Comparison of ENCODE assay signal across 16 cellular contexts in genomic region chr22:24446291-24446611, GRCh38. TPM values are rescaled to one million over a fixed set of nuclear protein-coding genes. Genes with fewer than 3 reads are reported as not detected.
A peak's percentile ranks its signal among the peaks of the same experiment; 100 is the strongest.
DNase-seq lines count a peak whose midpoint lies in the region; ATAC-seq and TF ChIP-seq lines count a peak whose summit lies in the region.
"Had no signal": no experiment of that assay in that cellular context is flagged by ENCODE, and none has a peak within 500 bp of the region (broad histone marks: within the 10 kb centered on the region; RNA-seq: fewer than 3 reads in every experiment).

No MANE protein-coding gene starts in this region.

- H3K9ac ChIP-seq in neuronal stem cell (ENCODE audit: low read depth, low read length, poor library complexity) = no peak overlapping the region
- H3K9ac ChIP-seq: BLaER1 had no signal

- no peaks in the 10 kb centered on the region for H3K27me3 Mint-ChIP-seq in activated CD8-positive, alpha-beta T cell treated with anti-CD3 and anti-CD28 coated beads for 36 hours
- H3K27me3 Mint-ChIP-seq in activated CD8-positive, alpha-beta T cell treated with anti-CD3 and anti-CD28 coated beads, Interleukin-2, amount 10 ng/mL, durations not matched to agents 7 days and 5 days (ENCODE audit: low read depth) = no peaks in the 10 kb centered on the region
- no peaks in the 10 kb centered on the region for H3K27me3 Mint-ChIP-seq in activated T-helper 17 cell treated with anti-CD3 and anti-CD28 coated beads, Interleukin-2, amount 50 U/mL, for 72 hours

- H3K4me3 ChIP-seq in BE2C (ENCODE audit: low read depth, low read length) = peak overlapping the region; percentile 39
- no peak overlapping the region for H3K4me3 ChIP-seq in neuronal stem cell (ENCODE audit: low read length in 2 of 2)
- no peak overlapping the region for H3K4me3 ChIP-seq in ascending aorta
- H3K4me3 ChIP-seq: BLaER1, GM12878 had no signal

- H3K9me3 ChIP-seq in BE2C (0 out of 2 replicates have a peak, but pooled peaks cover 3% of the 10 kb centered on the region), neuronal stem cell (replicated peaks in 1 of 2; ENCODE audit: control insufficient read depth in 2 of 2, insufficient read depth in 1 of 2, low read depth in 1 of 2, low read length in 2 of 2) (no peaks in the 10 kb centered on the region), ascending aorta (no peaks in the 10 kb centered on the region)
- H3K9me3 ChIP-seq: BLaER1 had no signal

- H4K91ac ChIP-seq in neuronal stem cell (ENCODE audit: low read depth, low read length, poor library complexity) = no peak overlapping the region

- no peak overlapping the region for H3K4me2 ChIP-seq in neuronal stem cell (ENCODE audit: insufficient read depth, low read length, poor library complexity, severe bottlenecking)

- POLR2A ChIA-PET in activated CD8-positive, alpha-beta T cell treated with anti-CD3 and anti-CD28 coated beads for 36 hours (lab: Charles Lee) = interaction anchor here (0.6 to 2.0 kb wide), 4 partner anchors 10 to 1588 kb away, joined by 3 to 6 read pairs (median 4); partner anchors contain the start of gene ADORA2A
- POLR2A ChIA-PET in activated CD8-positive, alpha-beta T cell treated with anti-CD3 and anti-CD28 coated beads, Interleukin-2, amount 10 ng/mL, durations not matched to agents 7 days and 5 days (lab: Charles Lee) = no interaction called here

- H3K23ac ChIP-seq in neuronal stem cell (ENCODE audit: low read depth, low read length, poor library complexity) = no peak overlapping the region

- no peak overlapping the region for H3K14ac ChIP-seq in neuronal stem cell (ENCODE audit: low read length)

- H3K4me3 Mint-ChIP-seq in activated CD8-positive, alpha-beta T cell treated with anti-CD3 and anti-CD28 coated beads for 36 hours = no peak overlapping the region
- no peak overlapping the region for H3K4me3 Mint-ChIP-seq in activated CD8-positive, alpha-beta T cell treated with anti-CD3 and anti-CD28 coated beads, Interleukin-2, amount 10 ng/mL, durations not matched to agents 7 days and 5 days
- no peak overlapping the region for H3K4me3 Mint-ChIP-seq in activated T-helper 17 cell treated with anti-CD3 and anti-CD28 coated beads, Interleukin-2, amount 50 U/mL, for 72 hours

- H3K79me1 ChIP-seq in neuronal stem cell (ENCODE audit: low read depth, low read length) = no peaks in the 10 kb centered on the region

- H3K4me1 Mint-ChIP-seq in activated CD8-positive, alpha-beta T cell treated with anti-CD3 and anti-CD28 coated beads for 36 hours (ENCODE audit: low read depth) = peaks cover 52% of the 10 kb centered on the region
- peaks cover 29% of the 10 kb centered on the region for H3K4me1 Mint-ChIP-seq in activated CD8-positive, alpha-beta T cell treated with anti-CD3 and anti-CD28 coated beads, Interleukin-2, amount 10 ng/mL, durations not matched to agents 7 days and 5 days (ENCODE audit: low read depth)
- H3K4me1 Mint-ChIP-seq in activated T-helper 17 cell treated with anti-CD3 and anti-CD28 coated beads, Interleukin-2, amount 50 U/mL, for 72 hours = peaks cover 15% of the 10 kb centered on the region

- CTCF ChIA-PET in activated CD8-positive, alpha-beta T cell treated with anti-CD3 and anti-CD28 coated beads for 36 hours (lab: Charles Lee) = no interaction called here
- CTCF ChIA-PET in activated CD8-positive, alpha-beta T cell treated with anti-CD3 and anti-CD28 coated beads, Interleukin-2, amount 10 ng/mL, durations not matched to agents 7 days and 5 days (lab: Charles Lee) = interaction anchor here (0.8 kb wide), 1 partner anchor 27 kb away, joined by 3 read pairs; no protein-coding TSS in a partner anchor

- peak overlapping the region; percentile 82 for H2AFZ ChIP-seq in neuronal stem cell (ENCODE audit: low read length)

- no peak for DNase-seq in activated CD8-positive, alpha-beta T cell treated with anti-CD3 and anti-CD28 coated beads for 36 hours
- DNase-seq in activated CD8-positive, alpha-beta T cell treated with anti-CD3 and anti-CD28 coated beads, Interleukin-2, amount 10 ng/mL, durations not matched to agents 7 days and 5 days = no peak
- DNase-seq in BE2C (no peak), neuronal stem cell (ENCODE audit: low spot score) (no peak), ascending aorta (ENCODE audit: low spot score in 2 of 2) (no peak)
- DNase-seq: 8988T, GDM1, GOT3, NCI-H1930, NCI-H446 treated with DMSO at 0.1 percent for 48 hours, RPMI8226 had no signal

- no peak overlapping the region for H2BK15ac ChIP-seq in neuronal stem cell (ENCODE audit: low read length)

- H4K8ac ChIP-seq in neuronal stem cell (ENCODE audit: low read depth, low read length) = no peak overlapping the region

- H2AK5ac ChIP-seq in neuronal stem cell (ENCODE audit: low read depth, low read length) = peak overlapping the region; percentile 14

- peak overlapping the region; percentile 66 for H3K18ac ChIP-seq in neuronal stem cell (ENCODE audit: low read length)

- H3K9me3 Mint-ChIP-seq in activated CD8-positive, alpha-beta T cell treated with anti-CD3 and anti-CD28 coated beads for 36 hours = peaks cover 1% of the 10 kb centered on the region
- H3K9me3 Mint-ChIP-seq in activated CD8-positive, alpha-beta T cell treated with anti-CD3 and anti-CD28 coated beads, Interleukin-2, amount 10 ng/mL, durations not matched to agents 7 days and 5 days (ENCODE audit: insufficient read depth) = no peaks in the 10 kb centered on the region
- no peaks in the 10 kb centered on the region for H3K9me3 Mint-ChIP-seq in activated T-helper 17 cell treated with anti-CD3 and anti-CD28 coated beads, Interleukin-2, amount 50 U/mL, for 72 hours

- no peak for TF ChIP-seq CTCF in activated CD8-positive, alpha-beta T cell treated with anti-CD3 and anti-CD28 coated beads for 36 hours (IDR thresholded peaks at IDR 0.05)
- TF ChIP-seq CTCF in BE2C (IDR thresholded peaks at IDR 0.05; ENCODE audit: low read depth, low read length) = no peak
- no peak for TF ChIP-seq CTCF in ascending aorta (IDR thresholded peaks at IDR 0.05)

- H3K36me3 ChIP-seq in BE2C (no peaks in the 10 kb centered on the region), neuronal stem cell (replicated peaks in 1 of 2; ENCODE audit: control insufficient read depth in 2 of 2, insufficient read depth in 2 of 2, low read length in 2 of 2) (no peaks in the 10 kb centered on the region), ascending aorta (no peaks in the 10 kb centered on the region)
- H3K36me3 ChIP-seq: BLaER1 had no signal

- intact Hi-C loops in activated CD8-positive, alpha-beta T cell treated with anti-CD3 and anti-CD28 coated beads for 36 hours (cut with micrococcal nuclease) = no loop called here
- intact Hi-C loops in ascending aorta (cut with DNase I) = no loop called here

- no peak overlapping the region for H2BK120ac ChIP-seq in neuronal stem cell (ENCODE audit: low read depth, low read length)

- H2BK5ac ChIP-seq in neuronal stem cell (ENCODE audit: low read length) = no peak overlapping the region

- WGBS in neuronal stem cell (ENCODE audit: extremely low coverage in 2 of 2, insufficient read length in 2 of 2, insufficient replicate concordance in 1 of 2), 2 donors = no CpG with 5 or more reads among the region's 3 CpGs

- H3K27me3 ChIP-seq in BE2C (no peaks in the 10 kb centered on the region), neuronal stem cell (ENCODE audit: control insufficient read depth in 3 of 3, insufficient read depth in 3 of 3, low read depth in 1 of 3, low read length in 3 of 3) (peaks cover 0 to 2% (median 0%) of the 10 kb centered on the region in 3 experiments), ascending aorta (no peaks in the 10 kb centered on the region)
- H3K27me3 ChIP-seq: BLaER1 had no signal

- H3K27ac ChIP-seq in neuronal stem cell (replicated peaks; ENCODE audit: low read length) = peak overlapping the region; percentile 54
- H3K27ac ChIP-seq in ascending aorta = no peak overlapping the region
- H3K27ac ChIP-seq: BLaER1 had no signal

- ATAC-seq in activated CD8-positive, alpha-beta T cell treated with anti-CD3 and anti-CD28 coated beads for 36 hours = no peak
- no peak for ATAC-seq in activated CD8-positive, alpha-beta T cell treated with anti-CD3 and anti-CD28 coated beads, Interleukin-2, amount 10 ng/mL, durations not matched to agents 7 days and 5 days
- ATAC-seq in activated T-helper 17 cell treated with anti-CD3 and anti-CD28 coated beads, Interleukin-2, amount 50 U/mL, for 72 hours (replicated peaks) = no peak
- ATAC-seq in GM21528 (IDR thresholded peaks at IDR 0.05; ENCODE audit: low FRiP score, unreplicated experiment) (no peak), GM21529 (IDR thresholded peaks at IDR 0.05; ENCODE audit: unreplicated experiment) (no peak)

- H3K27ac Mint-ChIP-seq in activated CD8-positive, alpha-beta T cell treated with anti-CD3 and anti-CD28 coated beads for 36 hours = peak overlapping the region; percentile 61
- H3K27ac Mint-ChIP-seq in activated CD8-positive, alpha-beta T cell treated with anti-CD3 and anti-CD28 coated beads, Interleukin-2, amount 10 ng/mL, durations not matched to agents 7 days and 5 days = no peak overlapping the region
- peak overlapping the region; percentile 69 for H3K27ac Mint-ChIP-seq in activated T-helper 17 cell treated with anti-CD3 and anti-CD28 coated beads, Interleukin-2, amount 50 U/mL, for 72 hours

- H3K4ac ChIP-seq in neuronal stem cell (ENCODE audit: low read length) = no peak overlapping the region

- peaks cover 27% of the 10 kb centered on the region for H3K36me3 Mint-ChIP-seq in activated CD8-positive, alpha-beta T cell treated with anti-CD3 and anti-CD28 coated beads for 36 hours (ENCODE audit: low read depth)
- peaks cover 12% of the 10 kb centered on the region for H3K36me3 Mint-ChIP-seq in activated CD8-positive, alpha-beta T cell treated with anti-CD3 and anti-CD28 coated beads, Interleukin-2, amount 10 ng/mL, durations not matched to agents 7 days and 5 days (ENCODE audit: low read depth)
- H3K36me3 Mint-ChIP-seq in activated T-helper 17 cell treated with anti-CD3 and anti-CD28 coated beads, Interleukin-2, amount 50 U/mL, for 72 hours (ENCODE audit: low read depth) = peaks cover 26% of the 10 kb centered on the region

- H2BK12ac ChIP-seq in neuronal stem cell (ENCODE audit: low read length) = no peak overlapping the region

- peaks cover 81% of the 10 kb centered on the region for H3K4me1 ChIP-seq in BE2C
- H3K4me1 ChIP-seq in neuronal stem cell (ENCODE audit: control insufficient read depth in 2 of 2, insufficient read depth in 1 of 2, low read depth in 1 of 2, low read length in 2 of 2) = peaks cover 24 to 31% of the 10 kb centered on the region in 2 donors
- H3K4me1 ChIP-seq in ascending aorta = peaks cover 0 to 7% of the 10 kb centered on the region in 2 donors

RNA-seq across cellular contexts. Expression of gene ADORA2A, which starts 18.9 kb away (rescaled TPM):
- total RNA-seq in activated CD8-positive, alpha-beta T cell treated with anti-CD3 and anti-CD28 coated beads for 36 hours = 10 to 100 TPM; 41.4 to 42.9 TPM
- total RNA-seq in activated CD8-positive, alpha-beta T cell treated with anti-CD3 and anti-CD28 coated beads, Interleukin-2, amount 10 ng/mL, durations not matched to agents 7 days and 5 days = 10 to 100 TPM; 20.3 to 20.4 TPM
- polyA plus RNA-seq in BE2C (2012; ENCODE audit: insufficient read depth, insufficient read length, low read depth) = 5.2 TPM
- total RNA-seq in activated T-helper 17 cell treated with anti-CD3 and anti-CD28 coated beads, Interleukin-2, amount 50 U/mL, for 72 hours = 10 to 100 TPM; 25.9 to 47.8 TPM
- polyA plus RNA-seq in neuronal stem cell (2013, experiment 1 of 2) = 2.9 TPM
- 3.1 TPM for polyA plus RNA-seq in neuronal stem cell (2013, experiment 2 of 2)
- total RNA-seq in ascending aorta = 14.7 TPM

RNA-seq across cellular contexts. Expression of gene UPB1, which starts 48.9 kb away (rescaled TPM):
- total RNA-seq in activated CD8-positive, alpha-beta T cell treated with anti-CD3 and anti-CD28 coated beads for 36 hours = under 1 TPM; 0.16 to 0.49 TPM
- total RNA-seq in activated CD8-positive, alpha-beta T cell treated with anti-CD3 and anti-CD28 coated beads, Interleukin-2, amount 10 ng/mL, durations not matched to agents 7 days and 5 days = under 1 TPM; 0.24 to 0.31 TPM
- 15.2 TPM for polyA plus RNA-seq in BE2C (2012; ENCODE audit: insufficient read depth, insufficient read length, low read depth)
- 1 to 10 TPM in 1 of 2 donors, not detected in 1; 1.5 TPM for total RNA-seq in activated T-helper 17 cell treated with anti-CD3 and anti-CD28 coated beads, Interleukin-2, amount 50 U/mL, for 72 hours
- 0.21 TPM for polyA plus RNA-seq in neuronal stem cell (2013, experiment 1 of 2)
- polyA plus RNA-seq in neuronal stem cell (2013, experiment 2 of 2) = 0.12 TPM
- not detected for total RNA-seq in ascending aorta
